9 cellular contexts compared by ENCODE assay signal in genomic region chr22:24996420-24996952, GRCh38. TPM values are rescaled to one million over a fixed set of nuclear protein-coding genes. Genes with fewer than 3 reads are reported as not detected.
DNase-seq lines count a peak whose midpoint lies in the region; ATAC-seq, FAIRE-seq and TF ChIP-seq lines count a peak whose summit lies in the region.
"Had no signal": no experiment of that assay in that cellular context is flagged by ENCODE, and none has a peak within 500 bp of the region (broad histone marks: within the 10 kb centered on the region; RNA-seq: fewer than 3 reads in every experiment).

No MANE protein-coding gene starts in this region.

- H3K9ac ChIP-seq in astrocyte (ENCODE audit: low read length): peak overlapping the region; percentile 9

- no peak overlapping the region for H3K4me3 ChIP-seq in astrocyte (ENCODE audit: insufficient read depth, low read depth, low read length)
- H3K4me3 ChIP-seq in naive thymus-derived CD4-positive, alpha-beta T cell (ENCODE audit: low read length): no peak overlapping the region

- no peak for TF ChIP-seq CTCF in astrocyte (IDR thresholded peaks at IDR 0.05; ENCODE audit: insufficient read depth, low read depth, low read length)
- TF ChIP-seq CTCF in GM10266 (IDR thresholded peaks at IDR 0.05; ENCODE audit: control insufficient read depth, insufficient read depth, low read depth, missing control alignments): no peak

- H3K27me3 Mint-ChIP-seq in astrocyte (ENCODE audit: low read depth, unreplicated experiment): no peaks in the 10 kb centered on the region
- peaks cover 9 to 21% (median 13%) of the 10 kb centered on the region in 5 donors for H3K27me3 Mint-ChIP-seq in naive thymus-derived CD4-positive, alpha-beta T cell

- H3K36me3 ChIP-seq in astrocyte (ENCODE audit: insufficient read depth, low read length): no peaks in the 10 kb centered on the region
- H3K36me3 ChIP-seq in naive thymus-derived CD4-positive, alpha-beta T cell (ENCODE audit: control insufficient read depth in 2 of 3, insufficient read depth in 3 of 3, low read length in 3 of 3): no peaks in the 10 kb centered on the region

- no peak overlapping the region for H3K27ac Mint-ChIP-seq in astrocyte (ENCODE audit: unreplicated experiment)
- peak overlapping the region in 1 of 9 donors; percentile 60 for H3K27ac Mint-ChIP-seq in naive thymus-derived CD4-positive, alpha-beta T cell

- intact Hi-C loops in naive thymus-derived CD4-positive, alpha-beta T cell (cut with micrococcal nuclease): no loop called here

- H3K4me1 ChIP-seq in astrocyte (ENCODE audit: insufficient read depth, low read length): peaks cover 30% of the 10 kb centered on the region
- H3K4me1 ChIP-seq in naive thymus-derived CD4-positive, alpha-beta T cell (ENCODE audit: control insufficient read depth in 2 of 2, insufficient read depth in 2 of 2, low read length in 2 of 2): no peaks in the 10 kb centered on the region

- H3K9me3 Mint-ChIP-seq in astrocyte (ENCODE audit: unreplicated experiment): no peaks in the 10 kb centered on the region
- peaks cover 0 to 4% (median 0%) of the 10 kb centered on the region in 11 donors for H3K9me3 Mint-ChIP-seq in naive thymus-derived CD4-positive, alpha-beta T cell

- H3K27ac ChIP-seq in astrocyte (ENCODE audit: low read depth, low read length): no peak overlapping the region
- H3K27ac ChIP-seq in naive thymus-derived CD4-positive, alpha-beta T cell (ENCODE audit: low read depth, low read length): no peak overlapping the region

- CTCF ChIA-PET in naive thymus-derived CD4-positive, alpha-beta T cell (lab: Charles Lee): no interaction called here

- H3K9me3 ChIP-seq in astrocyte (ENCODE audit: insufficient read depth, low read depth, low read length): no peaks in the 10 kb centered on the region
- H3K9me3 ChIP-seq in naive thymus-derived CD4-positive, alpha-beta T cell (ENCODE audit: control insufficient read depth in 2 of 3, low read length in 3 of 3): no peaks in the 10 kb centered on the region

- H3K79me2 ChIP-seq in astrocyte (ENCODE audit: insufficient read depth, low read length): no peaks in the 10 kb centered on the region

- POLR2A ChIA-PET in naive thymus-derived CD4-positive, alpha-beta T cell (lab: Charles Lee): no interaction called here

- H3K4me3 Mint-ChIP-seq in astrocyte (ENCODE audit: unreplicated experiment): peak overlapping the region; percentile 9
- H3K4me3 Mint-ChIP-seq in naive thymus-derived CD4-positive, alpha-beta T cell: peak overlapping the region in 1 of 10 donors; percentile 17

- no peaks in the 10 kb centered on the region for H3K27me3 ChIP-seq in astrocyte (ENCODE audit: insufficient read depth, low read length)
- H3K27me3 ChIP-seq in naive thymus-derived CD4-positive, alpha-beta T cell (ENCODE audit: control insufficient read depth in 2 of 2, insufficient read depth in 2 of 2, low read length in 2 of 2): no peaks in the 10 kb centered on the region

- no peaks in the 10 kb centered on the region for H3K36me3 Mint-ChIP-seq in astrocyte (ENCODE audit: low read depth, unreplicated experiment)
- peaks cover 0 to 16% (median 0%) of the 10 kb centered on the region in 5 donors for H3K36me3 Mint-ChIP-seq in naive thymus-derived CD4-positive, alpha-beta T cell

- peak overlapping the region; percentile 19 for H2AFZ ChIP-seq in astrocyte (ENCODE audit: low read depth, low read length)

- H3K4me1 Mint-ChIP-seq in astrocyte (ENCODE audit: low read depth, unreplicated experiment): peaks cover 29% of the 10 kb centered on the region
- peaks cover 0 to 63% (median 0%) of the 10 kb centered on the region in 7 donors for H3K4me1 Mint-ChIP-seq in naive thymus-derived CD4-positive, alpha-beta T cell

- DNase-seq in AG08396 (ENCODE audit: low spot score): peak; percentile 24
- peak; percentile 27 for DNase-seq in NCI-H1436 treated with DMSO at 0.1 percent for 48 hours (lab: John Stamatoyannopoulos, UW)
- peak; percentile 64 for DNase-seq in astrocyte (ENCODE audit: low read depth)
- peak; percentile 38 for DNase-seq in kidney tubule cell (ENCODE audit: low spot score)
- no peak for DNase-seq in naive thymus-derived CD4-positive, alpha-beta T cell
- no peak for DNase-seq in GDM1 (lab: John Stamatoyannopoulos, UW)
- DNase-seq in GM10266 (ENCODE audit: extremely low spot score): no peak

- peak overlapping the region; percentile 72 for H3K4me2 ChIP-seq in astrocyte (ENCODE audit: low read length)

- no peaks in the 10 kb centered on the region for H4K20me1 ChIP-seq in astrocyte (ENCODE audit: insufficient read depth, low read length)

- ATAC-seq in naive thymus-derived CD4-positive, alpha-beta T cell: no peak
- ATAC-seq in esophagus mucosa: no peak

- no peak for FAIRE-seq in astrocyte (lab: Jason Lieb, UNC)

RNA-seq across cellular contexts. Expression of gene KIAA1671, which starts 44.0 kb away (rescaled TPM):
- total RNA-seq in astrocyte (21.7 and 28.4 TPM in 2 replicates), esophagus mucosa (43.3 TPM)
- total RNA-seq in naive thymus-derived CD4-positive, alpha-beta T cell: 10 to 100 TPM in 1 of 5 experiments, 1 to 10 TPM in 4; 2.8 to 19.0 (median 4.5) TPM
- polyA plus RNA-seq in naive thymus-derived CD4-positive, alpha-beta T cell: under 1 TPM; 0.47 to 0.87 TPM

RNA-seq across cellular contexts. Expression of gene LHFPL7, which starts 50.0 kb away (rescaled TPM):
- total RNA-seq in astrocyte: not detected in 2 replicates
- not detected for total RNA-seq in naive thymus-derived CD4-positive, alpha-beta T cell
- polyA plus RNA-seq in naive thymus-derived CD4-positive, alpha-beta T cell: not detected
- not detected for total RNA-seq in esophagus mucosa
- total RNA-seq: kidney epithelial cell had no signal

Comparison
In these comparisons a context has a peak if more than half of its experiments do, and no peak if none do; other contexts are left out.
1. DNase-seq: peak in AG08396 (single experiment), NCI-H1436 treated with DMSO at 0.1 percent for 48 hours (single experiment), astrocyte (single experiment) and kidney tubule cell (single experiment); none in naive thymus-derived CD4-positive, alpha-beta T cell (0 of 9), GDM1 (single experiment) and GM10266 (single experiment).